10 cellular contexts compared by ENCODE assay signal in genomic region chr1:149848340-149848771, GRCh38. TPM values are rescaled to one million over a fixed set of nuclear protein-coding genes. Genes with fewer than 3 reads are reported as not detected.
DNase-seq lines count a peak whose midpoint lies in the region; ATAC-seq, FAIRE-seq and TF ChIP-seq lines count a peak whose summit lies in the region.
"Had no signal": no experiment of that assay in that cellular context is flagged by ENCODE, and none has a peak within 500 bp of the region (broad histone marks: within the 10 kb centered on the region; RNA-seq: fewer than 3 reads in every experiment).

No MANE protein-coding gene starts in this region.

- H3K4me1 ChIP-seq in ACC112 (ENCODE audit: control insufficient read depth, insufficient read depth, low read length, unreplicated experiment) (peaks cover 28% of the 10 kb centered on the region), HAP-1 (peaks cover 44% of the 10 kb centered on the region), testis (peaks cover 21% of the 10 kb centered on the region)

- peak overlapping the region; percentile 100 for H3K4me3 ChIP-seq in ACC112 (ENCODE audit: low read depth, low read length)
- peak overlapping the region; percentile 46; the same call in 1 of the 2 replicates for H3K4me3 ChIP-seq in HAP-1
- H3K4me3 ChIP-seq in testis: no peak overlapping the region

- CTCF ChIA-PET in activated CD8-positive, alpha-beta T cell treated with anti-CD3 and anti-CD28 coated beads for 36 hours (lab: Charles Lee): interaction anchor here (0.8 kb wide), 1 partner anchor 339 kb away, joined by 4 read pairs; no protein-coding TSS in a partner anchor

- H3K36me3 ChIP-seq in ACC112 (ENCODE audit: insufficient read depth, low read length): peaks cover 7% of the 10 kb centered on the region
- H3K36me3 ChIP-seq in HAP-1 (replicated peaks): no peaks in the 10 kb centered on the region
- no peaks in the 10 kb centered on the region for H3K36me3 ChIP-seq in testis (ENCODE audit: low read depth, missing control alignments)

- peak; percentile 17 to 40 for DNase-seq in HAP-1 (ENCODE audit: low spot score in 2 of 2)
- DNase-seq in activated CD8-positive, alpha-beta T cell treated with anti-CD3 and anti-CD28 coated beads for 36 hours: no peak
- DNase-seq in immature natural killer cell: peak in 1 of 3 donors; percentile 0
- DNase-seq in activated CD4-positive, CD25-positive, alpha-beta regulatory T cell (lab: John Stamatoyannopoulos, UW): no peak
- no peak for DNase-seq in testis
- no peak for DNase-seq in GM19239 (ENCODE audit: insufficient read length, low spot score)
- no peak for DNase-seq in DMS53 treated with DMSO at 0.1 percent for 48 hours (lab: John Stamatoyannopoulos, UW; ENCODE audit: unreplicated experiment)
- DNase-seq: heart left ventricle had no signal

- TF ChIP-seq CTCF in activated CD8-positive, alpha-beta T cell treated with anti-CD3 and anti-CD28 coated beads for 36 hours (IDR thresholded peaks at IDR 0.05): no peak
- TF ChIP-seq CTCF in testis (IDR thresholded peaks at IDR 0.05): no peak

- H3K4me1 Mint-ChIP-seq in activated CD8-positive, alpha-beta T cell treated with anti-CD3 and anti-CD28 coated beads for 36 hours (ENCODE audit: low read depth): peaks cover 46% of the 10 kb centered on the region
- H3K4me1 Mint-ChIP-seq in immature natural killer cell: peaks cover 56 to 68% of the 10 kb centered on the region in 2 donors

- H3K9me3 ChIP-seq in HAP-1: no peaks in the 10 kb centered on the region
- H3K9me3 ChIP-seq in testis: no peaks in the 10 kb centered on the region
- H3K9me3 ChIP-seq: heart left ventricle had no signal

- H3K27me3 ChIP-seq in ACC112 (ENCODE audit: insufficient read depth, low read length): no peaks in the 10 kb centered on the region
- H3K27me3 ChIP-seq in HAP-1 (ENCODE audit: low read depth): no peaks in the 10 kb centered on the region
- no peaks in the 10 kb centered on the region for H3K27me3 ChIP-seq in testis
- H3K27me3 ChIP-seq: heart left ventricle had no signal

- FAIRE-seq in GM19239 (lab: Jason Lieb, UNC): no peak

- in situ Hi-C loops in HAP-1 (cut with MboI; ENCODE audit: low sequenced_read_pairs): no loop called here

- 48 to 55% methylated on average over 1 of the region's 1 CpG for WGBS in testis, 2 donors

- H3K79me2 ChIP-seq in ACC112 (ENCODE audit: control insufficient read depth, insufficient read depth, low read length, unreplicated experiment): peaks cover 64% of the 10 kb centered on the region

- no peaks in the 10 kb centered on the region for H3K27me3 Mint-ChIP-seq in activated CD8-positive, alpha-beta T cell treated with anti-CD3 and anti-CD28 coated beads for 36 hours
- peaks cover 3 to 4% (median 3%) of the 10 kb centered on the region in 3 donors for H3K27me3 Mint-ChIP-seq in immature natural killer cell (ENCODE audit: low read depth in 3 of 3)

- peak overlapping the region; percentile 91 for H3K27ac Mint-ChIP-seq in activated CD8-positive, alpha-beta T cell treated with anti-CD3 and anti-CD28 coated beads for 36 hours
- H3K27ac Mint-ChIP-seq in immature natural killer cell: peak overlapping the region in 4 of 6 donors; percentile 37 to 88 (median 80)

- H3K27ac ChIP-seq in ACC112 (ENCODE audit: low read depth, low read length) (no peak overlapping the region; the same call in 1 of the 2 replicates), testis (no peak overlapping the region)
- H3K27ac ChIP-seq: VCaP had no signal

- H2AFZ ChIP-seq in ACC112 (ENCODE audit: low read length, unreplicated experiment): no peak overlapping the region

- no peak for ATAC-seq in activated CD8-positive, alpha-beta T cell treated with anti-CD3 and anti-CD28 coated beads for 36 hours
- ATAC-seq: heart left ventricle had no signal

- POLR2A ChIA-PET in activated CD8-positive, alpha-beta T cell treated with anti-CD3 and anti-CD28 coated beads for 36 hours (lab: Charles Lee): interaction anchor here (0.9 to 7.9 kb wide), 2 partner anchors 35 to 38 kb away, joined by 4 to 325 read pairs; a partner anchor contains a TSS

- peaks cover 45% of the 10 kb centered on the region for H3K36me3 Mint-ChIP-seq in activated CD8-positive, alpha-beta T cell treated with anti-CD3 and anti-CD28 coated beads for 36 hours (ENCODE audit: low read depth)
- H3K36me3 Mint-ChIP-seq in immature natural killer cell: peaks cover 0 to 8% (median 0%) of the 10 kb centered on the region in 3 donors

- H3K9me3 Mint-ChIP-seq in activated CD8-positive, alpha-beta T cell treated with anti-CD3 and anti-CD28 coated beads for 36 hours: no peaks in the 10 kb centered on the region
- H3K9me3 Mint-ChIP-seq in immature natural killer cell: no peaks in the 10 kb centered on the region

- peak overlapping the region; percentile 89 for H3K4me3 Mint-ChIP-seq in activated CD8-positive, alpha-beta T cell treated with anti-CD3 and anti-CD28 coated beads for 36 hours
- peak overlapping the region in 2 of 5 donors; percentile 87 to 96 for H3K4me3 Mint-ChIP-seq in immature natural killer cell

- intact Hi-C loops in activated CD8-positive, alpha-beta T cell treated with anti-CD3 and anti-CD28 coated beads for 36 hours (cut with micrococcal nuclease): no loop called here
- intact Hi-C loops in testis (cut with DNase I; ENCODE audit: low total_unique reads): no loop called here

- TF ChIP-seq POLR2A in testis (IDR thresholded peaks at IDR 0.05): no peak

RNA-seq across cellular contexts. Expression of gene BOLA1, which starts 51.0 kb away (rescaled TPM):
- total RNA-seq in activated CD8-positive, alpha-beta T cell treated with anti-CD3 and anti-CD28 coated beads for 36 hours: 10 to 100 TPM; 25.1 to 28.8 TPM
- 10 to 100 TPM; 12.6 to 35.2 (median 30.4) TPM for polyA plus RNA-seq in immature natural killer cell
- total RNA-seq in testis: 10 to 100 TPM; 30.6 to 33.5 TPM
- 16.7 TPM for polyA plus RNA-seq in testis (ENCODE audit: insufficient read depth, low read depth, low replicate concordance)

Comparison
In these comparisons a context has a peak if more than half of its experiments do, and no peak if none do; other contexts are left out.
1. H3K4me3 ChIP-seq: peak in ACC112 (single experiment) and HAP-1 (single experiment); none in testis (0 of 2).
2. DNase-seq: peak in HAP-1 (2 of 2); none in activated CD8-positive, alpha-beta T cell treated with anti-CD3 and anti-CD28 coated beads for 36 hours (single experiment), activated CD4-positive, CD25-positive, alpha-beta regulatory T cell (0 of 4), testis (single experiment), GM19239 (single experiment) and DMS53 treated with DMSO at 0.1 percent for 48 hours (single experiment).